ENCODE assay signal across 23 cellular contexts in the genomic region with DNA sequence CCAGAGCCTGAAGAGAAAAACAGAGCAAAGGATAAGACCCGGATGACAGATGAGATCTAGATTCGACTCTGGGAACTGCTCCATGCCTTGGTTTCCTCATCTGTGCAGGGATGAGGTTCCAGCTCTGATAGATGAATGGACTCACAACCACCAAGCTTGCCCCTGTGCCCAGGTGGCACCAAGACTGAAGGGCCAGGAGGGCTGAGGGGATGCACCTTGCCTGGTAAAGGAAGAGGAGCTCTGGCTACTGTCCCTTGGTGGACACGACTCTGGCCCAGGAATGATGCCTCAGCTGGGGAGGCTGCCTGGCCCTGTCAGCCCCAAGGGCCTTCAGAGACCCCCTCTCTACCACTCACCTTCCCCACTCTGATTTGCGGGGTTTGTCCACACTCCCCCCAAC. TPM values are rescaled to one million over a fixed set of nuclear protein-coding genes. Genes with fewer than 3 reads are reported as not detected.
DNase-seq lines count a peak whose midpoint lies in the region; ATAC-seq and TF ChIP-seq lines count a peak whose summit lies in the region.
"Had no signal": no experiment of that assay in that cellular context is flagged by ENCODE, and none has a peak within 500 bp of the region (broad histone marks: within the 10 kb centered on the region; RNA-seq: fewer than 3 reads in every experiment).

No MANE protein-coding gene starts in this region.

- intact Hi-C loops in left ventricle myocardium superior (cut with micrococcal nuclease), result no loop called here
- intact Hi-C loops in naive thymus-derived CD4-positive, alpha-beta T cell (cut with micrococcal nuclease), result no loop called here

- H3K36me3 ChIP-seq in right atrium auricular region, result peaks cover 54% of the 10 kb centered on the region
- H3K36me3 ChIP-seq in naive thymus-derived CD4-positive, alpha-beta T cell (ENCODE audit: control insufficient read depth in 2 of 3, insufficient read depth in 3 of 3, low read length in 3 of 3), result peaks cover 23 to 92% (median 25%) of the 10 kb centered on the region in 3 experiments
- H3K36me3 ChIP-seq: colonic mucosa, prostate gland had no signal

- DNase-seq in right atrium auricular region (ENCODE audit: low spot score) (peak; percentile 13), left ventricle myocardium superior (no peak), substantia nigra (lab: John Stamatoyannopoulos, UW) (no peak), T1000 (lab: John Stamatoyannopoulos, UW) (no peak), foreskin fibroblast (no peak)
- no peak for DNase-seq in naive thymus-derived CD4-positive, alpha-beta T cell
- DNase-seq: amniotic stem cell, C1 segment of cervical spinal cord, colonic mucosa, DMS 273 treated with DMSO at 0.1 percent for 48 hours, endodermal cell, esophagus squamous epithelium, gastrocnemius medialis, NCI-H1092, NCI-H187 treated with DMSO at 0.1 percent for 48 hours, NCI-H526, SIG-M5 had no signal

- peaks cover 4% of the 10 kb centered on the region for H3K4me1 Mint-ChIP-seq in activated T-helper 17 cell treated with anti-CD3 and anti-CD28 coated beads, Interleukin-2, amount 50 U/mL, for 72 hours
- peaks cover 8 to 27% (median 19%) of the 10 kb centered on the region in 7 donors for H3K4me1 Mint-ChIP-seq in naive thymus-derived CD4-positive, alpha-beta T cell
- H3K4me1 Mint-ChIP-seq: endodermal cell had no signal

- H3K36me3 Mint-ChIP-seq in activated T-helper 17 cell treated with anti-CD3 and anti-CD28 coated beads, Interleukin-2, amount 50 U/mL, for 72 hours (ENCODE audit: low read depth), result peaks cover 62% of the 10 kb centered on the region
- H3K36me3 Mint-ChIP-seq in naive thymus-derived CD4-positive, alpha-beta T cell, result peaks cover 15 to 70% (median 30%) of the 10 kb centered on the region in 5 donors

- no peaks in the 10 kb centered on the region for H3K27me3 ChIP-seq in right atrium auricular region
- no peaks in the 10 kb centered on the region for H3K27me3 ChIP-seq in naive thymus-derived CD4-positive, alpha-beta T cell (ENCODE audit: control insufficient read depth in 2 of 2, insufficient read depth in 2 of 2, low read length in 2 of 2)
- H3K27me3 ChIP-seq: colonic mucosa, esophagus squamous epithelium, gastrocnemius medialis, vagina had no signal

- CTCF ChIA-PET in naive thymus-derived CD4-positive, alpha-beta T cell (lab: Charles Lee), result interaction anchor here (0.6 kb wide), 1 partner anchor 113 kb away, joined by 5 read pairs; no protein-coding TSS in a partner anchor

- H3K9me3 Mint-ChIP-seq in activated T-helper 17 cell treated with anti-CD3 and anti-CD28 coated beads, Interleukin-2, amount 50 U/mL, for 72 hours, result no peaks in the 10 kb centered on the region
- peaks cover 0 to 4% (median 0%) of the 10 kb centered on the region in 11 donors for H3K9me3 Mint-ChIP-seq in naive thymus-derived CD4-positive, alpha-beta T cell
- H3K9me3 Mint-ChIP-seq: activated T-helper 2 cell treated with anti-CD3 and anti-CD28 coated beads, Interferon-gamma antibody, Interleukin-2, Interleukin-4, amounts not matched to agents 10 μg/mL and 5 μg/mL and 100 μg/mL, durations not matched to agents 14 hours and 24 hours and 36 hours; endodermal cell had no signal

- ATAC-seq in left ventricle myocardium superior, result no peak
- no peak for ATAC-seq in activated T-helper 17 cell treated with anti-CD3 and anti-CD28 coated beads, Interleukin-2, amount 50 U/mL, for 72 hours (replicated peaks)
- no peak for ATAC-seq in naive thymus-derived CD4-positive, alpha-beta T cell
- ATAC-seq in GM21367 (IDR thresholded peaks at IDR 0.05; ENCODE audit: unreplicated experiment), result no peak
- ATAC-seq: gastrocnemius medialis, Panc1 had no signal

- H3K27ac Mint-ChIP-seq in activated T-helper 17 cell treated with anti-CD3 and anti-CD28 coated beads, Interleukin-2, amount 50 U/mL, for 72 hours, result peak overlapping the region; percentile 86
- H3K27ac Mint-ChIP-seq in naive thymus-derived CD4-positive, alpha-beta T cell, result peak overlapping the region in 6 of 9 donors; percentile 32 to 89 (median 42)
- H3K27ac Mint-ChIP-seq: activated T-helper 2 cell treated with anti-CD3 and anti-CD28 coated beads, Interferon-gamma antibody, Interleukin-2, Interleukin-4, amounts not matched to agents 10 μg/mL and 5 μg/mL and 100 μg/mL, durations not matched to agents 14 hours and 24 hours and 36 hours; endodermal cell had no signal

- no peak overlapping the region for H3K4me3 Mint-ChIP-seq in activated T-helper 17 cell treated with anti-CD3 and anti-CD28 coated beads, Interleukin-2, amount 50 U/mL, for 72 hours
- no peak overlapping the region for H3K4me3 Mint-ChIP-seq in naive thymus-derived CD4-positive, alpha-beta T cell
- H3K4me3 Mint-ChIP-seq: endodermal cell had no signal

- no peaks in the 10 kb centered on the region for H3K4me1 ChIP-seq in right atrium auricular region
- no peaks in the 10 kb centered on the region for H3K4me1 ChIP-seq in naive thymus-derived CD4-positive, alpha-beta T cell (ENCODE audit: control insufficient read depth in 2 of 2, insufficient read depth in 2 of 2, low read length in 2 of 2)
- H3K4me1 ChIP-seq: colonic mucosa, esophagus squamous epithelium, prostate gland, vagina had no signal

- TF ChIP-seq CTCF in right atrium auricular region (IDR thresholded peaks at IDR 0.05) (no peak), foreskin fibroblast (IDR thresholded peaks at IDR 0.05; ENCODE audit: low read depth, low read length) (no peak)

- H3K4me3 ChIP-seq in right atrium auricular region (no peak overlapping the region), foreskin fibroblast (ENCODE audit: low read depth in 1 of 2, low read length in 2 of 2) (no peak overlapping the region)
- H3K4me3 ChIP-seq in naive thymus-derived CD4-positive, alpha-beta T cell (ENCODE audit: low read length), result no peak overlapping the region
- H3K4me3 ChIP-seq: colonic mucosa, esophagus squamous epithelium, gastrocnemius medialis, prostate gland, vagina had no signal

- H3K9me3 ChIP-seq in right atrium auricular region, result no peaks in the 10 kb centered on the region
- no peaks in the 10 kb centered on the region for H3K9me3 ChIP-seq in naive thymus-derived CD4-positive, alpha-beta T cell (ENCODE audit: control insufficient read depth in 2 of 3, low read length in 3 of 3)
- H3K9me3 ChIP-seq: colonic mucosa, esophagus squamous epithelium, gastrocnemius medialis, prostate gland, vagina had no signal

- no peaks in the 10 kb centered on the region for H3K27me3 Mint-ChIP-seq in activated T-helper 17 cell treated with anti-CD3 and anti-CD28 coated beads, Interleukin-2, amount 50 U/mL, for 72 hours
- no peaks in the 10 kb centered on the region for H3K27me3 Mint-ChIP-seq in naive thymus-derived CD4-positive, alpha-beta T cell

- POLR2A ChIA-PET in naive thymus-derived CD4-positive, alpha-beta T cell (lab: Charles Lee), result interaction anchor here (0.5 to 1.5 kb wide), 3 partner anchors 31 to 101 kb away, joined by 3 to 8 read pairs (median 4); no protein-coding TSS in a partner anchor

- H3K27ac ChIP-seq in right atrium auricular region, result no peak overlapping the region
- H3K27ac ChIP-seq in naive thymus-derived CD4-positive, alpha-beta T cell (ENCODE audit: low read depth, low read length), result no peak overlapping the region
- H3K27ac ChIP-seq in substantia nigra (ENCODE audit: low read depth, low read length, poor library complexity, severe bottlenecking), result no peak overlapping the region
- H3K27ac ChIP-seq: colonic mucosa, prostate gland, vagina had no signal

RNA-seq across cellular contexts. Expression of a gene that starts 24.9 kb away (rescaled TPM):
- total RNA-seq in right atrium auricular region (100 to 1,000 TPM; 164 to 165 TPM), left ventricle myocardium superior (214 TPM)
- total RNA-seq in activated T-helper 17 cell treated with anti-CD3 and anti-CD28 coated beads, Interleukin-2, amount 50 U/mL, for 72 hours, result 100 to 1,000 TPM; 432 to 559 TPM
- 100 to 1,000 TPM; 212 to 512 (median 272) TPM for total RNA-seq in naive thymus-derived CD4-positive, alpha-beta T cell
- polyA plus RNA-seq in naive thymus-derived CD4-positive, alpha-beta T cell, result 100 to 1,000 TPM; 272 to 295 TPM

RNA-seq across cellular contexts. Expression of a gene that starts 41.4 kb away (rescaled TPM):
- total RNA-seq in right atrium auricular region (100 to 1,000 TPM; 185 to 202 TPM), left ventricle myocardium superior (178 TPM)
- total RNA-seq in activated T-helper 17 cell treated with anti-CD3 and anti-CD28 coated beads, Interleukin-2, amount 50 U/mL, for 72 hours, result 10 to 100 TPM; 27.4 to 40.1 TPM
- total RNA-seq in naive thymus-derived CD4-positive, alpha-beta T cell, result 100 to 1,000 TPM in 1 of 5 experiments, 10 to 100 TPM in 4; 63.6 to 104 (median 94.1) TPM
- 100 to 1,000 TPM in 1 of 2 donors, 10 to 100 TPM in 1; 70.4 to 112 TPM for polyA plus RNA-seq in naive thymus-derived CD4-positive, alpha-beta T cell
